Comparison of ENCODE assay signal across 1 cellular context in genomic region chr18:51668101-51668500, GRCh38.
TF ChIP-seq lines count a peak whose summit lies in the region.

No MANE protein-coding gene starts in this region.

TF ChIP-seq in H1, 55 proteins besides CTCF, POLR2A, EP300 and RAD21 (continued from another document):
- no peak for TF ChIP-seq HDAC2 (IDR thresholded peaks at IDR 0.05; ENCODE audit: borderline replicate concordance in 1 of 2, low read depth in 2 of 2, low read length in 2 of 2)
- TF ChIP-seq BCL11A (IDR thresholded peaks at IDR 0.05; ENCODE audit: low read depth in 2 of 2, low read length in 2 of 2): no peak
